Comparison of ENCODE assay signal across 18 cellular contexts in the genomic region with DNA sequence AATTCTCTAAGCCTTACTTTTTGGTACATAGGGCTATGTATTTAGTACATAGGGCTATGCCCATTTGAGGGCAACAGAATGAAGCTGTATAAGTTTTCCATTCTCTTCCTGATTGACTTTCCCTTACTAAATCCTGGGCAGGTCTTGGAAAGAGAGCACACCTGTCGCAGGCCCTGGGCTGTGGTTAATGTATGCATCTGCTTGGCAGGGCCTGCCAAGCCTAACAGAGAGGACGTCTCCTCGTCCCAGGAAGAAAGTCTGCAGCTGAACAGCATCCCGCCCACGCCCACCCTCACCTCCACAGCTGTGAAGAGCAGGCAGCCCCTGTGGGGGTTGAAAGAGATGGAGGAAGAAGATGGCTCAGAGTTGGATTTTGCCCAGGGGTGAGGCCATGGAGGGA.
A peak's percentile ranks its signal among the peaks of the same experiment; 100 is the strongest.
DNase-seq lines count a peak whose midpoint lies in the region; ATAC-seq and TF ChIP-seq lines count a peak whose summit lies in the region.
"Had no signal": no experiment of that assay in that cellular context is flagged by ENCODE, and none has a peak within 500 bp of the region (broad histone marks: within the 10 kb centered on the region; RNA-seq: fewer than 3 reads in every experiment).

No MANE protein-coding gene starts in this region.

- TF ChIP-seq POLR2A in NB4 (IDR thresholded peaks at IDR 0.05; ENCODE audit: extremely low read depth, insufficient read length): peak; percentile 4

- DNase-seq in stimulated activated naive CD4-positive, alpha-beta T cell treated with Interleukin-2 at 50 U/mL for 16 hours (lab: John Stamatoyannopoulos, UW): peak; percentile 2
- DNase-seq in stimulated activated naive CD4-positive, alpha-beta T cell (lab: John Stamatoyannopoulos, UW): no peak
- DNase-seq in NB4 (ENCODE audit: low read depth) (no peak), germinal center (ENCODE audit: low spot score) (peak; percentile 32), Kasumi-1 (lab: John Stamatoyannopoulos, UW) (no peak)
- DNase-seq in activated effector memory CD4-positive, alpha-beta T cell treated with Interleukin-2 at 50 U/mL for 16 hours: no peak
- DNase-seq: heart left ventricle, islet precursor cell, mammary epithelial cell, NCI-H1092, NCI-H2107, NCI-H526 had no signal

- ATAC-seq in HG02571 (IDR thresholded peaks at IDR 0.05; ENCODE audit: unreplicated experiment): no peak
- ATAC-seq in GM21576 (IDR thresholded peaks at IDR 0.05; ENCODE audit: unreplicated experiment): no peak
- ATAC-seq: heart left ventricle had no signal

- TF ChIP-seq CTCF in NB4 (IDR thresholded peaks at IDR 0.05; ENCODE audit: low read depth, low read length): no peak

- H3K4me3 ChIP-seq in NB4 (ENCODE audit: low read depth, low read length): no peak overlapping the region
- H3K4me3 ChIP-seq: adrenal gland, cardiac muscle cell, heart left ventricle, neural progenitor cell, SJCRH30 had no signal

Comparison
In these comparisons a context has a peak if more than half of its experiments do, and no peak if none do; other contexts are left out.
1. DNase-seq: peak in stimulated activated naive CD4-positive, alpha-beta T cell treated with Interleukin-2 at 50 U/mL for 16 hours (single experiment) and germinal center (single experiment); none in stimulated activated naive CD4-positive, alpha-beta T cell (0 of 6), NB4 (single experiment), activated effector memory CD4-positive, alpha-beta T cell treated with Interleukin-2 at 50 U/mL for 16 hours (single experiment) and Kasumi-1 (0 of 2).